ENCODE assay signal across 12 cellular contexts in genomic region chr2:201806442-201806841, GRCh38. TPM values are rescaled to one million over a fixed set of nuclear protein-coding genes. Genes with fewer than 3 reads are reported as not detected.
DNase-seq lines count a peak whose midpoint lies in the region; ATAC-seq, FAIRE-seq and TF ChIP-seq lines count a peak whose summit lies in the region.
"Had no signal": no experiment of that assay in that cellular context is flagged by ENCODE, and none has a peak within 500 bp of the region (broad histone marks: within the 10 kb centered on the region; RNA-seq: fewer than 3 reads in every experiment).

Gene CDK15 (plus strand): TSS chr2:201806537. CDS start chr2:201806665, 128 bp downstream.

- H3K79me2 ChIP-seq in SK-N-SH (ENCODE audit: insufficient read depth) = no peaks in the 10 kb centered on the region

- no peak for FAIRE-seq in frontal cortex (lab: Jason Lieb, UNC)
- FAIRE-seq: G401.6 had no signal

- TF ChIP-seq RAD21 in SK-N-SH (IDR thresholded peaks at IDR 0.05; ENCODE audit: low read length) = no peak

- no peak within 1 kb of the TSS for H3K27ac Mint-ChIP-seq in stimulated activated memory B cell treated with anti-CD40 and anti-IgM and Interleukin-4, amounts not matched to agents 10 μg/mL and 1 μg/mL and 100 μg/mL, for 72 hours

- H3K36me3 ChIP-seq in SK-N-SH (replicated peaks in 1 of 2; ENCODE audit: control insufficient read depth in 1 of 2, insufficient read depth in 2 of 2, low read length in 1 of 2) (no peaks in the 10 kb centered on the region), gastroesophageal sphincter (no peaks in the 10 kb centered on the region)

- DNase-seq in EL (peak; percentile 72), SK-N-SH (no peak), retina (peak; percentile 51), frontal cortex (ENCODE audit: low spot score in 2 of 2) (no peak), cerebellum (ENCODE audit: low spot score) (no peak)
- no peak for DNase-seq in activated CD8-positive, alpha-beta memory T cell treated with anti-CD3 and anti-CD28 coated beads, Interleukin-2, amount 50 U/mL, for 4 hours
- DNase-seq: PC-3; posterior cingulate gyrus; stimulated activated CD8-positive, alpha-beta memory T cell treated with anti-CD3 and anti-CD28 coated beads, Interleukin-4, amount 100 ng/mL, for 48 hours had no signal

- no peak for TF ChIP-seq POLR2A in gastroesophageal sphincter (IDR thresholded peaks at IDR 0.05)

- H3K9ac ChIP-seq in SK-N-SH = peak within 1 kb of the TSS; percentile 38; the same call in 1 of the 2 replicates

- no peak within 1 kb of the TSS for H3K4me3 Mint-ChIP-seq in stimulated activated memory B cell treated with anti-CD40 and anti-IgM and Interleukin-4, amounts not matched to agents 10 μg/mL and 1 μg/mL and 100 μg/mL, for 72 hours

- peaks cover 4% of the 10 kb centered on the region for H3F3A ChIP-seq in SK-N-SH (replicated peaks; ENCODE audit: insufficient read depth)

- H3K4me1 Mint-ChIP-seq in stimulated activated memory B cell treated with anti-CD40 and anti-IgM and Interleukin-4, amounts not matched to agents 10 μg/mL and 1 μg/mL and 100 μg/mL, for 72 hours = peaks cover 6% of the 10 kb centered on the region

- peak within 1 kb of the TSS; percentile 84 for H2AFZ ChIP-seq in SK-N-SH (ENCODE audit: low read depth)

- H3K4me3 ChIP-seq in SK-N-SH (ENCODE audit: low read depth in 2 of 2, low read length in 1 of 2) = no peak within 1 kb of the TSS
- no peak within 1 kb of the TSS for H3K4me3 ChIP-seq in gastroesophageal sphincter

- POLR2A ChIA-PET in SK-N-SH (lab: Yijun Ruan, JAX) = no interaction called here

- H3K27me3 ChIP-seq in SK-N-SH (ENCODE audit: insufficient read depth) = no peaks in the 10 kb centered on the region
- peaks cover 10% of the 10 kb centered on the region for H3K27me3 ChIP-seq in gastroesophageal sphincter

- CTCF ChIA-PET in SK-N-SH (lab: Yijun Ruan, JAX) = interaction anchor here (1.0 to 3.1 kb wide), 4 partner anchors 9 to 372 kb away, joined by 4 to 12 read pairs (median 9); no protein-coding TSS in a partner anchor

- no peaks in the 10 kb centered on the region for H3K9me3 ChIP-seq in SK-N-SH
- no peaks in the 10 kb centered on the region for H3K9me3 ChIP-seq in gastroesophageal sphincter

- no peaks in the 10 kb centered on the region for H3K9me3 Mint-ChIP-seq in stimulated activated memory B cell treated with anti-CD40 and anti-IgM and Interleukin-4, amounts not matched to agents 10 μg/mL and 1 μg/mL and 100 μg/mL, for 72 hours

- H3K4me1 ChIP-seq in SK-N-SH (ENCODE audit: control insufficient read depth in 1 of 2, insufficient read depth in 2 of 2, low read depth in 1 of 2, low read length in 1 of 2) = peaks cover 17 to 18% of the 10 kb centered on the region in 2 experiments
- peaks cover 0 to 8% (median 0%) of the 10 kb centered on the region in 3 donors for H3K4me1 ChIP-seq in gastroesophageal sphincter

- peak; percentile 50 for ATAC-seq in gastroesophageal sphincter
- ATAC-seq in stimulated activated memory B cell treated with anti-CD40 and anti-IgM and Interleukin-4, amounts not matched to agents 10 μg/mL and 1 μg/mL and 100 μg/mL, for 72 hours = no peak
- ATAC-seq: PC-3 had no signal

- WGBS in SK-N-SH (ENCODE audit: low lambda C conversion rate) = 82% methylated on average over 6 of the region's 6 CpGs
- 56 to 59% methylated on average over 5 of the region's 6 CpGs for WGBS in gastroesophageal sphincter (ENCODE audit: low coverage in 1 of 2), 2 donors

- no peaks in the 10 kb centered on the region for H3K9me2 ChIP-seq in SK-N-SH

- H3K36me3 Mint-ChIP-seq in stimulated activated memory B cell treated with anti-CD40 and anti-IgM and Interleukin-4, amounts not matched to agents 10 μg/mL and 1 μg/mL and 100 μg/mL, for 72 hours = no peaks in the 10 kb centered on the region

- peak within 1 kb of the TSS; percentile 62 for H3K4me2 ChIP-seq in SK-N-SH

- H3K27ac ChIP-seq in SK-N-SH (ENCODE audit: low read depth in 2 of 2, low read length in 1 of 2) = peak within 1 kb of the TSS; percentile 58 to 76
- H3K27ac ChIP-seq in gastroesophageal sphincter = peak within 1 kb of the TSS in 2 of 4 donors; percentile 50 to 54

- H3K27me3 Mint-ChIP-seq in stimulated activated memory B cell treated with anti-CD40 and anti-IgM and Interleukin-4, amounts not matched to agents 10 μg/mL and 1 μg/mL and 100 μg/mL, for 72 hours = peaks cover 45% of the 10 kb centered on the region

- no peak for TF ChIP-seq CTCF in SK-N-SH (IDR thresholded peaks at IDR 0.05)
- TF ChIP-seq CTCF in gastroesophageal sphincter (IDR thresholded peaks at IDR 0.05) = no peak

- no peak for TF ChIP-seq EP300 in SK-N-SH (IDR thresholded peaks at IDR 0.05; ENCODE audit: borderline replicate concordance in 1 of 2, low read depth in 1 of 2, low read length in 1 of 2)
- TF ChIP-seq EP300 in gastroesophageal sphincter (IDR thresholded peaks at IDR 0.05) = no peak

- H4K20me1 ChIP-seq in SK-N-SH (ENCODE audit: insufficient read depth) = no peaks in the 10 kb centered on the region

TF ChIP-seq in SK-N-SH, 30 proteins besides CTCF, POLR2A, EP300 and RAD21:
- TF ChIP-seq ZBTB33 (IDR thresholded peaks at IDR 0.05; ENCODE audit: borderline replicate concordance, low read depth) (no peak), MAX (IDR thresholded peaks at IDR 0.05; ENCODE audit: low read depth) (peak; percentile 32; the same call in 1 of the 2 replicates), TCF12 (IDR thresholded peaks at IDR 0.05) (0 out of 2 replicates have a peak, but pooled peaks have one; percentile 8), FOSL2 (IDR thresholded peaks at IDR 0.05; ENCODE audit: borderline replicate concordance, low read depth) (peak; percentile 45; the same call in 1 of the 2 replicates), JUND (IDR thresholded peaks at IDR 0.05) (0 out of 2 replicates have a peak, but pooled peaks have one; percentile 19)

RNA-seq across cellular contexts. Expression of gene CDK15, which starts in this region (rescaled TPM):
- 1.8 and 2.5 TPM in 2 replicates for polyA plus RNA-seq in SK-N-SH (2012; rRNA removed)
- polyA plus RNA-seq in SK-N-SH (2012; cell fraction: cytosol; rRNA removed) = 2.3 and 2.4 TPM in 2 replicates
- polyA plus RNA-seq in SK-N-SH (2012; cell fraction: nucleus; rRNA removed) = 3.0 and 4.6 TPM in 2 replicates
- total RNA-seq in gastroesophageal sphincter (1 to 10 TPM in 3 of 4 donors, under 1 TPM in 1; 0.07 to 1.8 (median 1.4) TPM), frontal cortex (0.82 TPM), cerebellum (0.18 TPM)

Comparison
In these comparisons a context has a peak if more than half of its experiments do, and no peak if none do; other contexts are left out.
1. DNase-seq: peak in EL (single experiment) and retina (single experiment); none in SK-N-SH (single experiment), frontal cortex (0 of 2), activated CD8-positive, alpha-beta memory T cell treated with anti-CD3 and anti-CD28 coated beads, Interleukin-2, amount 50 U/mL, for 4 hours (single experiment) and cerebellum (single experiment).